Comparison of ENCODE assay signal across 7 cellular contexts in the genomic region with DNA sequence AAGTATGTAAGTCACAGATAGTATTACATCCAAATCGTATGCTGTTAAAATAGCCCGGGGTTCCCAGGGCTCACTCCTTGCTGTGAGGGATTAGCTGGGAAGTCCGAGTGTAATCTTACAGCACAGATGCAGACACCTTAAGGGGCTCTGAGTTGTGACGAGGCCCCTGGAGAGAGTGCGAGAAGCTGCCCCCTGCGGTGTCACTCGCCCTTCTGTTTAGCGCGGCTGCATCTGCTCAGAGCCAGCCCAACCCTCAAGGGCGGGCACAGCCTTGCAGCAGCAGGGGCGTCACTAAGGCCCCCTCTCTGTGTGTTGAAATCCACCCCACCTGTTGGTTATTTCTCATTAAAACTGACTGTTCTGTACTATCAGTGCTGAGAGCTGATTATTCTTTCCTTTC.
A peak's percentile ranks its signal among the peaks of the same experiment; 100 is the strongest.
DNase-seq lines count a peak whose midpoint lies in the region; ATAC-seq and TF ChIP-seq lines count a peak whose summit lies in the region.
"Not testable (repeated sequence)": the region's sequence is repeated elsewhere in the genome, so short reads cannot be mapped to it uniquely, and the experiment has no call there.

No MANE protein-coding gene starts in this region.

- H3K4me1 ChIP-seq in endodermal cell (ENCODE audit: control insufficient read depth, insufficient read depth, low read length); neural progenitor cell; upper lobe of right lung: not testable (repeated sequence)

- H3K36me3 Mint-ChIP-seq in endodermal cell (ENCODE audit: low read depth); neural progenitor cell: not testable (repeated sequence)

- H3K4me3 Mint-ChIP-seq in endodermal cell, neural progenitor cell: not testable (repeated sequence)

- H3K9me3 ChIP-seq in endodermal cell (ENCODE audit: control insufficient read depth, low read length); neural progenitor cell (ENCODE audit: low read depth); upper lobe of right lung: not testable (repeated sequence)

- H3K27ac Mint-ChIP-seq in endodermal cell, neural progenitor cell: not testable (repeated sequence)

- H3K79me2 ChIP-seq in neural progenitor cell (ENCODE audit: low read depth): not testable (repeated sequence)

- peak; percentile 55 for DNase-seq in H7
- peak; percentile 59 for DNase-seq in NCI-H2171 treated with DMSO at 0.1 percent for 48 hours (lab: John Stamatoyannopoulos, UW)
- peak; percentile 14 for DNase-seq in NCI-H82 treated with DMSO at 0.1 percent for 48 hours (lab: John Stamatoyannopoulos, UW; ENCODE audit: unreplicated experiment)
- peak; percentile 30 for DNase-seq in activated CD8-positive, alpha-beta memory T cell treated with anti-CD3 and anti-CD28 coated beads for 24 hours
- peak; percentile 72 for DNase-seq in endodermal cell
- DNase-seq in neural progenitor cell (ENCODE audit: low spot score): peak; percentile 34
- peak; percentile 23 for DNase-seq in upper lobe of right lung

- H4K20me1 ChIP-seq in neural progenitor cell (ENCODE audit: low read depth): not testable (repeated sequence)

- not testable (repeated sequence) for H3K27me3 ChIP-seq in H7 (ENCODE audit: control insufficient read depth, insufficient read depth, low read length); endodermal cell (ENCODE audit: control insufficient read depth, insufficient read depth, low read length, poor library complexity, severe bottlenecking); neural progenitor cell; upper lobe of right lung

- TF ChIP-seq CTCF in endodermal cell (conservative IDR thresholded peaks at IDR 0.05); neural progenitor cell (IDR thresholded peaks at IDR 0.05); upper lobe of right lung (IDR thresholded peaks at IDR 0.05): not testable (repeated sequence)

- WGBS in endodermal cell (ENCODE audit: insufficient coverage in 1 of 2, insufficient read length in 1 of 2), 2 experiments: 42 to 80% methylated on average over 4 to 11 of the region's 11 CpGs

- H3K4me2 ChIP-seq in neural progenitor cell: not testable (repeated sequence)

- H3K4me1 Mint-ChIP-seq in endodermal cell: peaks cover 12% of the 10 kb centered on the region
- H3K4me1 Mint-ChIP-seq in neural progenitor cell: peaks cover 17% of the 10 kb centered on the region

- H3F3A ChIP-seq in neural progenitor cell (ENCODE audit: low read depth): not testable (repeated sequence)

- ATAC-seq in upper lobe of right lung: not testable (repeated sequence)

- not testable (repeated sequence) for H2AFZ ChIP-seq in neural progenitor cell (replicated peaks)

- H3K27me3 Mint-ChIP-seq in endodermal cell (ENCODE audit: insufficient read depth): peaks cover 45% of the 10 kb centered on the region
- not testable (repeated sequence) for H3K27me3 Mint-ChIP-seq in neural progenitor cell (ENCODE audit: insufficient read depth, low read depth)

- not testable (repeated sequence) for H3K36me3 ChIP-seq in H7 (replicated peaks; ENCODE audit: control insufficient read depth, insufficient read depth, low read length); endodermal cell (ENCODE audit: control insufficient read depth, insufficient read depth, low read length); neural progenitor cell; upper lobe of right lung

- intact Hi-C loops in upper lobe of right lung (cut with DNase I): not testable (repeated sequence)

- not testable (repeated sequence) for H3K4me3 ChIP-seq in H7 (ENCODE audit: insufficient read depth, low read depth, low read length); endodermal cell (ENCODE audit: low read length); neural progenitor cell; upper lobe of right lung

- not testable (repeated sequence) for H3K9ac ChIP-seq in endodermal cell (ENCODE audit: extremely low read depth, low read length, poor library complexity, severe bottlenecking); neural progenitor cell

- not testable (repeated sequence) for H3K27ac ChIP-seq in endodermal cell (ENCODE audit: low read depth, low read length); neural progenitor cell; upper lobe of right lung

- not testable (repeated sequence) for H3K9me3 Mint-ChIP-seq in endodermal cell, neural progenitor cell

Comparison
In these comparisons a context has a peak if more than half of its experiments do, and no peak if none do; other contexts are left out.
1. DNase-seq: peak in every context shown above with its lines; median percentile 72 in endodermal cell; 59 in NCI-H2171 treated with DMSO at 0.1 percent for 48 hours; 55 in H7; 34 in neural progenitor cell; 30 in activated CD8-positive, alpha-beta memory T cell treated with anti-CD3 and anti-CD28 coated beads for 24 hours; 23 in upper lobe of right lung; 14 in NCI-H82 treated with DMSO at 0.1 percent for 48 hours.